ENCODE assay signal across 25 cellular contexts in genomic region chr15:81373996-81374395, GRCh38. TPM values are rescaled to one million over a fixed set of nuclear protein-coding genes. Genes with fewer than 3 reads are reported as not detected.
DNase-seq lines count a peak whose midpoint lies in the region; ATAC-seq and TF ChIP-seq lines count a peak whose summit lies in the region.
"Had no signal": no experiment of that assay in that cellular context is flagged by ENCODE, and none has a peak within 500 bp of the region (broad histone marks: within the 10 kb centered on the region; RNA-seq: fewer than 3 reads in every experiment).

Gene TMC3 (minus strand): TSS chr15:81374213. CDS start chr15:81374077, 136 bp downstream.

- H3K9me3 ChIP-seq in neural progenitor cell (ENCODE audit: low read depth) = no peaks in the 10 kb centered on the region
- H3K9me3 ChIP-seq in SK-N-SH = no peaks in the 10 kb centered on the region
- H3K9me3 ChIP-seq: A549, SJCRH30 had no signal

- peaks cover 3% of the 10 kb centered on the region for H3K27me3 ChIP-seq in foreskin keratinocyte
- no peaks in the 10 kb centered on the region for H3K27me3 ChIP-seq in neural progenitor cell
- no peaks in the 10 kb centered on the region for H3K27me3 ChIP-seq in SK-N-SH (ENCODE audit: insufficient read depth)

- no peaks in the 10 kb centered on the region for H3K36me3 Mint-ChIP-seq in neural progenitor cell
- H3K36me3 Mint-ChIP-seq: brain had no signal

- H3K4me3 Mint-ChIP-seq in stimulated activated naive CD8-positive, alpha-beta T cell treated with anti-CD3 and anti-CD28 coated beads, Interleukin-15, amount 100 ng/mL, for 72 hours = no peak within 1 kb of the TSS
- H3K4me3 Mint-ChIP-seq in neural progenitor cell = no peak within 1 kb of the TSS
- H3K4me3 Mint-ChIP-seq: activated B cell treated with CpG ODN at 0.5 μM for 24 hours; activated T-cell treated with anti-CD3 and anti-CD28 coated beads, Interleukin-2, amount 50 U/mL, for 4 hours; brain; T-helper 2 cell treated with Interferon-gamma antibody and Interleukin-4, amounts not matched to agents 5 μg/mL and 100 μg/mL, for 36 hours had no signal

- H3K9me2 ChIP-seq in SK-N-SH = no peaks in the 10 kb centered on the region

- no peak for DNase-seq in stimulated activated naive CD8-positive, alpha-beta T cell treated with anti-CD3 and anti-CD28 coated beads, Interleukin-15, amount 100 ng/mL, for 72 hours
- no peak for DNase-seq in stimulated activated naive CD8-positive, alpha-beta T cell treated with anti-CD3 and anti-CD28 coated beads, Interleukin-15, Interleukin-2, amounts not matched to agents 100 U/mL and 50 U/mL, for 24 hours
- DNase-seq in foreskin keratinocyte (no peak), neural progenitor cell (ENCODE audit: low spot score) (peak; percentile 83), SK-N-SH (no peak)
- DNase-seq in effector CD8-positive, alpha-beta T cell (lab: John Stamatoyannopoulos, UW) = no peak
- DNase-seq: activated B cell treated with CpG ODN at 0.5 μM for 24 hours; activated naive CD4-positive, alpha-beta T cell treated with anti-CD3 and anti-CD28 coated beads, Interleukin-2, amount 50 U/mL, for 16 hours; activated T-cell treated with anti-CD3 and anti-CD28 coated beads, Interleukin-2, amount 50 U/mL, for 4 hours; foreskin fibroblast; NCI-H1092; NCI-H2081 treated with DMSO at 0.1 percent for 48 hours; NCI-H82; SJCRH30; stimulated activated CD4-positive, alpha-beta T cell treated with anti-CD3 and anti-CD28 coated beads, Interleukin-1b, Interleukin-23, amount 100 ng/mL, for 48 hours had no signal

- H3K9me3 Mint-ChIP-seq in stimulated activated naive CD8-positive, alpha-beta T cell treated with anti-CD3 and anti-CD28 coated beads, Interleukin-15, amount 100 ng/mL, for 72 hours = no peaks in the 10 kb centered on the region
- no peaks in the 10 kb centered on the region for H3K9me3 Mint-ChIP-seq in neural progenitor cell
- H3K9me3 Mint-ChIP-seq: activated B cell treated with CpG ODN at 0.5 μM for 24 hours; activated T-cell treated with anti-CD3 and anti-CD28 coated beads, Interleukin-2, amount 50 U/mL, for 4 hours; brain; T-helper 2 cell treated with Interferon-gamma antibody and Interleukin-4, amounts not matched to agents 5 μg/mL and 100 μg/mL, for 36 hours had no signal

- H3F3A ChIP-seq in neural progenitor cell (ENCODE audit: low read depth) (peaks cover 5% of the 10 kb centered on the region), SK-N-SH (replicated peaks; ENCODE audit: insufficient read depth) (no peaks in the 10 kb centered on the region)

- H2AFZ ChIP-seq in neural progenitor cell (replicated peaks) (peak within 1 kb of the TSS; percentile 17), SK-N-SH (ENCODE audit: low read depth) (no peak within 1 kb of the TSS)

- H3K9ac ChIP-seq in neural progenitor cell = no peak within 1 kb of the TSS
- H3K9ac ChIP-seq in SK-N-SH = no peak within 1 kb of the TSS

- CTCF ChIA-PET in SK-N-SH (lab: Yijun Ruan, JAX) = interaction anchor here (0.7 to 1.6 kb wide), 4 partner anchors 19 to 108 kb away, joined by 3 to 4 read pairs (median 3); no protein-coding TSS in a partner anchor

- H3K4me2 ChIP-seq in neural progenitor cell (peak within 1 kb of the TSS; percentile 50), SK-N-SH (no peak within 1 kb of the TSS)
- H3K4me2 ChIP-seq: A549 had no signal

- no peak for ATAC-seq in stimulated activated naive CD8-positive, alpha-beta T cell treated with anti-CD3 and anti-CD28 coated beads, Interleukin-15, amount 100 ng/mL, for 72 hours
- ATAC-seq in stimulated activated naive CD8-positive, alpha-beta T cell treated with anti-CD3 and anti-CD28 coated beads, Interleukin-15, Interleukin-2, amounts not matched to agents 100 U/mL and 50 U/mL, for 24 hours = no peak
- peak; percentile 29 for ATAC-seq in foreskin keratinocyte
- ATAC-seq in HG02973 (IDR thresholded peaks at IDR 0.05; ENCODE audit: unreplicated experiment) = no peak
- ATAC-seq in GM18511 (IDR thresholded peaks at IDR 0.05; ENCODE audit: unreplicated experiment) = no peak
- ATAC-seq: activated T-cell treated with anti-CD3 and anti-CD28 coated beads, Interleukin-2, amount 50 U/mL, for 4 hours had no signal

- H3K79me2 ChIP-seq in neural progenitor cell (ENCODE audit: low read depth) (no peaks in the 10 kb centered on the region), SK-N-SH (ENCODE audit: insufficient read depth) (no peaks in the 10 kb centered on the region)

- TF ChIP-seq CTCF in foreskin keratinocyte (conservative IDR thresholded peaks at IDR 0.05) (no peak), neural progenitor cell (IDR thresholded peaks at IDR 0.05) (no peak), SK-N-SH (IDR thresholded peaks at IDR 0.05) (no peak)

- peak within 1 kb of the TSS; percentile 34 to 67 for H3K27ac Mint-ChIP-seq in stimulated activated naive CD8-positive, alpha-beta T cell treated with anti-CD3 and anti-CD28 coated beads, Interleukin-15, amount 100 ng/mL, for 72 hours
- no peak within 1 kb of the TSS for H3K27ac Mint-ChIP-seq in neural progenitor cell
- H3K27ac Mint-ChIP-seq: activated B cell treated with CpG ODN at 0.5 μM for 24 hours; brain; T-helper 2 cell treated with Interferon-gamma antibody and Interleukin-4, amounts not matched to agents 5 μg/mL and 100 μg/mL, for 36 hours had no signal

- H4K20me1 ChIP-seq in neural progenitor cell (ENCODE audit: low read depth) = no peaks in the 10 kb centered on the region
- H4K20me1 ChIP-seq in SK-N-SH (ENCODE audit: insufficient read depth) = no peaks in the 10 kb centered on the region

- POLR2A ChIA-PET in SK-N-SH (lab: Yijun Ruan, JAX) = no interaction called here

- no peaks in the 10 kb centered on the region for H3K27me3 Mint-ChIP-seq in stimulated activated naive CD8-positive, alpha-beta T cell treated with anti-CD3 and anti-CD28 coated beads, Interleukin-15, amount 100 ng/mL, for 72 hours
- H3K27me3 Mint-ChIP-seq in neural progenitor cell (ENCODE audit: insufficient read depth, low read depth) = no peaks in the 10 kb centered on the region

- 24% methylated on average over 8 of the region's 9 CpGs for WGBS in SK-N-SH (ENCODE audit: low lambda C conversion rate)

- H3K27ac ChIP-seq in foreskin keratinocyte (no peak within 1 kb of the TSS), neural progenitor cell (peak within 1 kb of the TSS; percentile 33), SK-N-SH (ENCODE audit: low read depth in 2 of 2, low read length in 1 of 2) (no peak within 1 kb of the TSS)
- H3K27ac ChIP-seq: A549, C4-2B, SJCRH30 had no signal

- no peak for TF ChIP-seq EP300 in SK-N-SH (IDR thresholded peaks at IDR 0.05; ENCODE audit: borderline replicate concordance in 1 of 2, low read depth in 1 of 2, low read length in 1 of 2)

- no peaks in the 10 kb centered on the region for H3K36me3 ChIP-seq in neural progenitor cell
- H3K36me3 ChIP-seq in SK-N-SH (replicated peaks in 1 of 2; ENCODE audit: control insufficient read depth in 1 of 2, insufficient read depth in 2 of 2, low read length in 1 of 2) = no peaks in the 10 kb centered on the region
- H3K36me3 ChIP-seq: SJCRH30 had no signal

- TF ChIP-seq RAD21 in SK-N-SH (IDR thresholded peaks at IDR 0.05; ENCODE audit: low read length) = no peak

- no peak within 1 kb of the TSS for H3K4me3 ChIP-seq in neural progenitor cell
- no peak within 1 kb of the TSS for H3K4me3 ChIP-seq in SK-N-SH (ENCODE audit: low read depth in 2 of 2, low read length in 1 of 2)
- H3K4me3 ChIP-seq: A549, SJCRH30 had no signal

- no peaks in the 10 kb centered on the region for H3K4me1 Mint-ChIP-seq in stimulated activated naive CD8-positive, alpha-beta T cell treated with anti-CD3 and anti-CD28 coated beads, Interleukin-15, amount 100 ng/mL, for 72 hours
- peaks cover 18% of the 10 kb centered on the region for H3K4me1 Mint-ChIP-seq in neural progenitor cell
- H3K4me1 Mint-ChIP-seq: activated B cell treated with CpG ODN at 0.5 μM for 24 hours had no signal

- H3K4me1 ChIP-seq in foreskin keratinocyte (no peaks in the 10 kb centered on the region), neural progenitor cell (peaks cover 14% of the 10 kb centered on the region), SK-N-SH (ENCODE audit: control insufficient read depth in 1 of 2, insufficient read depth in 2 of 2, low read depth in 1 of 2, low read length in 1 of 2) (peaks cover 0 to 2% of the 10 kb centered on the region in 2 experiments; a peak in 1 of 4 replicates)
- H3K4me1 ChIP-seq: A549, SJCRH30 had no signal

TF ChIP-seq in SK-N-SH, 30 proteins besides CTCF, POLR2A, EP300 and RAD21 (continues in another document):
- TF ChIP-seq IRF3 (IDR thresholded peaks at IDR 0.05; ENCODE audit: low read depth, low read length) (no peak), TAF1 (IDR thresholded peaks at IDR 0.05; ENCODE audit: borderline replicate concordance, low read depth, low read length) (no peak), FOSL2 (IDR thresholded peaks at IDR 0.05; ENCODE audit: borderline replicate concordance, low read depth) (no peak), USF2 (IDR thresholded peaks at IDR 0.05; ENCODE audit: borderline replicate concordance, low read depth, low read length) (no peak), JUND (IDR thresholded peaks at IDR 0.05) (no peak), CHD2 (IDR thresholded peaks at IDR 0.05; ENCODE audit: low read length, partially characterized antibody) (no peak), MAX (IDR thresholded peaks at IDR 0.05; ENCODE audit: low read depth) (no peak), GABPA (IDR thresholded peaks at IDR 0.05; ENCODE audit: low read depth) (no peak)

RNA-seq across cellular contexts. Expression of gene TMC3, which starts in this region (rescaled TPM):
- total RNA-seq in foreskin keratinocyte = not detected in 2 replicates
- not detected in 2 replicates for polyA plus RNA-seq in foreskin keratinocyte
- total RNA-seq in neural progenitor cell (ENCODE audit: low replicate concordance) = 0.09 and 0.13 TPM in 2 replicates
- not detected in 2 replicates for polyA plus RNA-seq in SK-N-SH (2012; rRNA removed)
- not detected in 2 replicates for polyA plus RNA-seq in SK-N-SH (2012; cell fraction: cytosol; rRNA removed)
- not detected in 2 replicates for polyA plus RNA-seq in SK-N-SH (2012; cell fraction: nucleus; rRNA removed)
- total RNA-seq: activated B cell treated with CpG ODN at 0.5 μM for 24 hours; activated T-cell treated with anti-CD3 and anti-CD28 coated beads, Interleukin-2, amount 50 U/mL, for 4 hours; H4; HT1080; liver; osteoblast had no signal
- polyA plus RNA-seq: A549 had no signal

Comparison
In these comparisons a context has a peak if more than half of its experiments do, and no peak if none do; other contexts are left out.
1. Peak in ATAC-seq in foreskin keratinocyte; RNA of the gene not detected or under 1 TPM.
2. Peak in DNase-seq, H3K27ac ChIP-seq and H3K4me2 ChIP-seq in neural progenitor cell; RNA of the gene not detected or under 1 TPM.